ENCODE assay signal across 8 cellular contexts in genomic region chr18:48445540-48445939, GRCh38. TPM values are rescaled to one million over a fixed set of nuclear protein-coding genes. Genes with fewer than 3 reads are reported as not detected.
A peak's percentile ranks its signal among the peaks of the same experiment; 100 is the strongest.
DNase-seq lines count a peak whose midpoint lies in the region; ATAC-seq, FAIRE-seq and TF ChIP-seq lines count a peak whose summit lies in the region.

No MANE protein-coding gene starts in this region.

- H3K27ac ChIP-seq in foreskin keratinocyte, result no peak overlapping the region
- no peak overlapping the region for H3K27ac ChIP-seq in pancreas
- peak overlapping the region in 1 of 4 donors; percentile 32 for H3K27ac ChIP-seq in tibial nerve

- peak in 1 of 2 donors; percentile 45 for TF ChIP-seq EP300 in tibial nerve (IDR thresholded peaks at IDR 0.05)

- DNase-seq in C1 segment of cervical spinal cord (lab: John Stamatoyannopoulos, UW) (peak in 10 of 14 donors; percentile 12 to 54 (median 26)), LoVo (ENCODE audit: low spot score) (peak; percentile 71), RKO (ENCODE audit: low spot score) (peak; percentile 59), foreskin keratinocyte (peak; percentile 36 to 70), pancreas (peak in 5 of 6 donors; percentile 45 to 85 (median 68)), tibial nerve (ENCODE audit: low spot score in 2 of 2) (peak; percentile 75 to 89)
- DNase-seq in activated T-cell treated with anti-CD3 and anti-CD28 coated beads, Interleukin-2, amount 50 U/mL, for 72 hours, result peak; percentile 72 to 74

- FAIRE-seq in pancreas (lab: Jason Lieb, UNC), result no peak

- H3K36me3 ChIP-seq in pancreas (no peaks in the 10 kb centered on the region), tibial nerve (no peaks in the 10 kb centered on the region)

- peaks cover 67% of the 10 kb centered on the region for H3K27me3 ChIP-seq in foreskin keratinocyte
- H3K27me3 ChIP-seq in pancreas, result no peaks in the 10 kb centered on the region
- H3K27me3 ChIP-seq in tibial nerve, result no peaks in the 10 kb centered on the region

- H3K9me3 ChIP-seq in pancreas, result no peaks in the 10 kb centered on the region
- no peaks in the 10 kb centered on the region for H3K9me3 ChIP-seq in tibial nerve

- TF ChIP-seq CTCF in foreskin keratinocyte (conservative IDR thresholded peaks at IDR 0.05) (peak; percentile 90), pancreas (IDR thresholded peaks at IDR 0.05) (peak; percentile 55 to 85 (median 74)), tibial nerve (IDR thresholded peaks at IDR 0.05) (peak; percentile 80 to 88 (median 81))

- H3K27me3 Mint-ChIP-seq in activated T-cell treated with anti-CD3 and anti-CD28 coated beads, Interleukin-2, amount 50 U/mL, for 72 hours (ENCODE audit: low read depth), result peaks cover 58% of the 10 kb centered on the region

- no peaks in the 10 kb centered on the region for H3K4me1 Mint-ChIP-seq in activated T-cell treated with anti-CD3 and anti-CD28 coated beads, Interleukin-2, amount 50 U/mL, for 72 hours (ENCODE audit: low read depth)

- H3K27ac Mint-ChIP-seq in activated T-cell treated with anti-CD3 and anti-CD28 coated beads, Interleukin-2, amount 50 U/mL, for 72 hours, result no peak overlapping the region

- no peak overlapping the region for H3K4me3 ChIP-seq in pancreas
- no peak overlapping the region for H3K4me3 ChIP-seq in tibial nerve

- intact Hi-C loops in pancreas (cut with DNase I), result loop anchor here in 1 of 3 donors (5.0 kb wide), 1 partner anchor 413 kb away; no protein-coding TSS in a partner anchor

- H3K36me3 Mint-ChIP-seq in activated T-cell treated with anti-CD3 and anti-CD28 coated beads, Interleukin-2, amount 50 U/mL, for 72 hours (ENCODE audit: insufficient read depth in 2 of 2), result no peaks in the 10 kb centered on the region

- no peak overlapping the region for H3K4me3 Mint-ChIP-seq in activated T-cell treated with anti-CD3 and anti-CD28 coated beads, Interleukin-2, amount 50 U/mL, for 72 hours

- WGBS in pancreas, 2 donors, result 90 to 96% methylated on average over 3 of the region's 3 CpGs
- 87 to 90% methylated on average over 3 of the region's 3 CpGs for WGBS in tibial nerve, 2 donors

- no peaks in the 10 kb centered on the region for H3K9me3 Mint-ChIP-seq in activated T-cell treated with anti-CD3 and anti-CD28 coated beads, Interleukin-2, amount 50 U/mL, for 72 hours

- ATAC-seq in GM19351 (IDR thresholded peaks at IDR 0.05; ENCODE audit: unreplicated experiment) (peak; percentile 81), foreskin keratinocyte (peak; percentile 75), pancreas (peak; percentile 79 to 95 (median 90))
- ATAC-seq in activated T-cell treated with anti-CD3 and anti-CD28 coated beads, Interleukin-2, amount 50 U/mL, for 72 hours (replicated peaks in 1 of 2), result peak; percentile 68 to 77

- no peak for TF ChIP-seq POLR2A in tibial nerve (IDR thresholded peaks at IDR 0.05)

- H3K4me1 ChIP-seq in foreskin keratinocyte (no peaks in the 10 kb centered on the region), pancreas (peaks cover 0 to 10% (median 0%) of the 10 kb centered on the region in 3 donors), tibial nerve (peaks cover 0 to 44% (median 6%) of the 10 kb centered on the region in 4 donors)

RNA-seq across cellular contexts. Expression of gene ZBTB7C, which starts 36.4 kb away (rescaled TPM):
- under 1 TPM in 1 of 2 donors, not detected in 1; 0.05 TPM for total RNA-seq in activated T-cell treated with anti-CD3 and anti-CD28 coated beads, Interleukin-2, amount 50 U/mL, for 72 hours
- total RNA-seq in foreskin keratinocyte (under 0.01 and 0.07 TPM in 2 replicates), pancreas (1 to 10 TPM in 4 of 6 donors, under 1 TPM in 2; 0.35 to 1.7 (median 1.1) TPM), tibial nerve (10 to 100 TPM; 24.6 to 95.0 (median 75.3) TPM)
- polyA plus RNA-seq in foreskin keratinocyte (0.02 TPM in 2 replicates), pancreas (under 1 TPM; 0.45 to 0.57 TPM)

Comparison
In these comparisons a context has a peak if more than half of its experiments do, and no peak if none do; other contexts are left out.
1. DNase-seq: peak in every context shown above with its lines; median percentile 82 in tibial nerve; 73 in activated T-cell treated with anti-CD3 and anti-CD28 coated beads, Interleukin-2, amount 50 U/mL, for 72 hours; 71 in LoVo; 68 in pancreas; 59 in RKO; 53 in foreskin keratinocyte; 26 in C1 segment of cervical spinal cord.
2. RNA of gene ZBTB7C, which starts 36.4 kb away (total RNA-seq): 24.6 to 95.0 TPM in tibial nerve; 0.35 to 1.7 TPM in pancreas, 0.05 TPM in activated T-cell treated with anti-CD3 and anti-CD28 coated beads, Interleukin-2, amount 50 U/mL, for 72 hours and under 0.01 to 0.07 TPM in foreskin keratinocyte; every median in the first group is over 4 times any median in the second.
3. Peak in every context shown above with its lines, with median percentiles within 50 percentile points of each other: ATAC-seq and CTCF ChIP-seq.